18 cellular contexts compared by ENCODE assay signal in the genomic region with DNA sequence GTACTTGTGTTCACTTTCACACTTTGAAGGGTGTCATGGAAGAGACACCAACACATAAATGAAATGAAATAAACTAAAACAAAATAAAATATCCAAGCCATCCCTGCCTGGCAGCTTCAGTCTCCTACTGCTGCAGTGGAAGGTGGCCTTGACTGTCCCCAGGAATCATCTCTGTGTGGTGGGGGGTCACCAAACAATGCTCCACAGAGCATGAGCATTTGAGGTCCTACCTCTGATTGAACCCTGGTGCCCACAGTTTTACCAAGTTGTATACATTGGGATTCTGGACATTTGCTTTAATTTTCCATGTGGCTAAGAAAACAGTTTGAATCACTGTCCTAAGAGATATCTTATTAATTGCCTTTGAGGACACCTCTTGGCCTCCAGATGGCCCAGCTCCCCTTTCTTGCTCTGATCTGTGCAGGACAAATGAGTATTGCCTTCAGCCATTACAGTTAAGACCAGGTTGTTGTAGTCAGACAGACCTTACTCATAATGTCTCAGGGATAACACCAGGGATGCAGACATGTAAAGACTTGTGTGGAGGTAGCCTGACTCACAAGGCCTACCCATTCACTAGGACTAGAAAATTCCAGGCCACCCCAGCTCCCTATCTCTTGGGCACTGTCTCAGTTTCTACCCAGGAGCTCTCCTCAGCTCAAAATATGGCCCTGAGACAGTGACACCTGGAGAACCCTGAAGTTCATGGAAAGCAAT.
DNase-seq lines count a peak whose midpoint lies in the region; ATAC-seq and TF ChIP-seq lines count a peak whose summit lies in the region.
"Had no signal": no experiment of that assay in that cellular context is flagged by ENCODE, and none has a peak within 500 bp of the region (broad histone marks: within the 10 kb centered on the region; RNA-seq: fewer than 3 reads in every experiment).

No MANE protein-coding gene starts in this region.

- H3K27ac ChIP-seq in WERI-Rb-1 (0 out of 2 replicates have a peak overlapping the region, but pooled peaks have one; percentile 2), epithelial cell of prostate (peak overlapping the region; percentile 61), lung (ENCODE audit: low read depth in 1 of 2, low read length in 1 of 2) (no peak overlapping the region)
- H3K27ac ChIP-seq: HL-60, Peyer's patch had no signal

- intact Hi-C loops in Right ventricle myocardium superior (cut with DNase I): no loop called here

- in situ Hi-C loops in HAP-1 (cut with MboI; ENCODE audit: low sequenced_read_pairs): no loop called here

- ATAC-seq in lung (ENCODE audit: insufficient read depth, low FRiP score) (no peak), HG03039 (IDR thresholded peaks at IDR 0.05; ENCODE audit: unreplicated experiment) (no peak), Right ventricle myocardium superior (ENCODE audit: poor library complexity) (no peak)
- ATAC-seq: Right ventricle myocardium inferior had no signal

- no peak overlapping the region for H3K4me3 ChIP-seq in GM12864 (ENCODE audit: low read depth, low read length)
- no peak overlapping the region for H3K4me3 ChIP-seq in WERI-Rb-1 (ENCODE audit: low read depth, low read length)
- no peak overlapping the region for H3K4me3 ChIP-seq in lung
- H3K4me3 ChIP-seq in HAP-1: no peak overlapping the region
- H3K4me3 ChIP-seq: Peyer's patch had no signal

- no peaks in the 10 kb centered on the region for H3K4me1 ChIP-seq in lung (ENCODE audit: control insufficient read depth in 2 of 2, insufficient read depth in 2 of 2, low read length in 2 of 2)
- H3K4me1 ChIP-seq in HAP-1: peaks cover 9% of the 10 kb centered on the region
- H3K4me1 ChIP-seq: Peyer's patch had no signal

- TF ChIP-seq CTCF in GM12864 (IDR thresholded peaks at IDR 0.05; ENCODE audit: low read depth, low read length, missing control alignments) (no peak), WERI-Rb-1 (IDR thresholded peaks at IDR 0.05; ENCODE audit: low read depth, low read length) (no peak), lung (IDR thresholded peaks at IDR 0.05; ENCODE audit: control extremely low read depth, extremely low read depth) (no peak)

- DNase-seq in GM12864 (ENCODE audit: low read depth) (peak; percentile 2), WERI-Rb-1 (no peak), epithelial cell of prostate (ENCODE audit: low read depth, low spot score) (peak; percentile 92), lung (ENCODE audit: low spot score) (peak; percentile 24), HAP-1 (ENCODE audit: low spot score in 2 of 2) (no peak), Right ventricle myocardium superior (no peak), NCI-H2227 (lab: John Stamatoyannopoulos, UW; ENCODE audit: unreplicated experiment) (no peak)
- DNase-seq: KG1, NCI-H1105, NCI-H146, NCI-H2029, NCI-H226, NCI-H510A treated with DMSO at 0.1 percent for 48 hours, NCI-H774, Peyer's patch had no signal

- H3K36me3 ChIP-seq in WERI-Rb-1 (no peaks in the 10 kb centered on the region), lung (ENCODE audit: control insufficient read depth in 2 of 2, insufficient read depth in 2 of 2, low read length in 2 of 2) (no peaks in the 10 kb centered on the region), HAP-1 (replicated peaks) (no peaks in the 10 kb centered on the region)
- H3K36me3 ChIP-seq: Peyer's patch had no signal

- H3K27me3 ChIP-seq in WERI-Rb-1 (ENCODE audit: insufficient read depth, low read depth, severe bottlenecking): no peaks in the 10 kb centered on the region
- no peaks in the 10 kb centered on the region for H3K27me3 ChIP-seq in lung (ENCODE audit: control insufficient read depth, insufficient read depth)
- H3K27me3 ChIP-seq in HAP-1 (ENCODE audit: low read depth): no peaks in the 10 kb centered on the region; the same call in 1 of the 2 replicates
- H3K27me3 ChIP-seq: Peyer's patch had no signal

- peaks cover 6% of the 10 kb centered on the region for H3K9me3 ChIP-seq in WERI-Rb-1 (ENCODE audit: severe bottlenecking)
- no peaks in the 10 kb centered on the region for H3K9me3 ChIP-seq in lung (ENCODE audit: control insufficient read depth in 2 of 2, insufficient read depth in 1 of 2, low read length in 1 of 2)
- H3K9me3 ChIP-seq in HAP-1: no peaks in the 10 kb centered on the region
- H3K9me3 ChIP-seq: Peyer's patch had no signal

Comparison
In these comparisons a context has a peak if more than half of its experiments do, and no peak if none do; other contexts are left out.
1. DNase-seq: peak in GM12864 (single experiment), epithelial cell of prostate (single experiment) and lung (single experiment); none in WERI-Rb-1 (single experiment), HAP-1 (0 of 2), Right ventricle myocardium superior (single experiment) and NCI-H2227 (single experiment).
2. H3K27ac ChIP-seq: peak in WERI-Rb-1 (single experiment) and epithelial cell of prostate (single experiment); none in lung (0 of 2).